Comparison of ENCODE assay signal across 20 cellular contexts in genomic region chr16:88068476-88069396, GRCh38.
DNase-seq lines count a peak whose midpoint lies in the region; ATAC-seq and TF ChIP-seq lines count a peak whose summit lies in the region.
"Had no signal": no experiment of that assay in that cellular context is flagged by ENCODE, and none has a peak within 500 bp of the region (broad histone marks: within the 10 kb centered on the region; RNA-seq: fewer than 3 reads in every experiment).

No MANE protein-coding gene starts in this region.

- ATAC-seq in right cardiac atrium (no peak), GM18498 (IDR thresholded peaks at IDR 0.05; ENCODE audit: unreplicated experiment) (no peak)
- ATAC-seq in stimulated activated naive B cell treated with anti-CD40 and anti-IgM and Interleukin-4, amounts not matched to agents 10 μg/mL and 1 μg/mL and 100 μg/mL, for 72 hours (replicated peaks), result no peak
- ATAC-seq: activated CD8-positive, alpha-beta T cell treated with anti-CD3 and anti-CD28 coated beads, Interleukin-2, amount 10 ng/mL, durations not matched to agents 7 days and 5 days had no signal

- no peaks in the 10 kb centered on the region for H4K20me1 ChIP-seq in SU-DHL-6 (ENCODE audit: low read depth, low read length)

- H3K9me2 ChIP-seq in SU-DHL-6 (replicated peaks; ENCODE audit: insufficient read depth, low read length), result no peaks in the 10 kb centered on the region

- intact Hi-C loops in right cardiac atrium (cut with DNase I), result no loop called here

- H3K4me2 ChIP-seq in SU-DHL-6 (ENCODE audit: low read depth, low read length, poor library complexity, severe bottlenecking), result peak overlapping the region; percentile 36
- H3K4me2 ChIP-seq: A549, KMS-11 had no signal

- DNase-seq in right cardiac atrium, result peak; percentile 7 to 50 (median 15)
- DNase-seq in right atrium auricular region (ENCODE audit: low spot score), result no peak
- no peak for DNase-seq in kidney epithelial cell (ENCODE audit: low read depth)
- no peak for DNase-seq in stimulated activated naive B cell treated with anti-CD40 and anti-IgM and Interleukin-4, amounts not matched to agents 10 μg/mL and 1 μg/mL and 100 μg/mL, for 72 hours
- no peak for DNase-seq in ureter (ENCODE audit: low spot score)
- DNase-seq in medulla oblongata (ENCODE audit: extremely low spot score), result no peak
- DNase-seq: activated CD4-positive, CD25-positive, alpha-beta regulatory T cell treated with anti-CD3 and anti-CD28 coated beads, Interleukin-2, amount 50 U/mL, for 72 hours; activated CD8-positive, alpha-beta T cell treated with anti-CD3 and anti-CD28 coated beads, Interleukin-2, amount 10 ng/mL, durations not matched to agents 7 days and 5 days; activated naive CD4-positive, alpha-beta T cell treated with Interleukin-2 at 50 U/mL for 16 hours; activated T-cell treated with anti-CD3 and anti-CD28 coated beads, Interleukin-2, amount 50 U/mL, for 24 hours; left ventricle myocardium inferior; NCI-H187 treated with DMSO at 0.1 percent for 48 hours; stimulated activated CD4-positive, alpha-beta T cell treated with anti-CD3 and anti-CD28 coated beads, Interleukin-12 subunit alpha, Interleukin-12 subunit beta, amount 100 ng/mL, for 4 hours; stimulated activated CD8-positive, alpha-beta memory T cell treated with anti-CD3 and anti-CD28 coated beads, Interleukin-4, amount 100 ng/mL, for 48 hours had no signal

- peak overlapping the region; percentile 99 for H3K27ac Mint-ChIP-seq in stimulated activated naive B cell treated with anti-CD40 and anti-IgM and Interleukin-4, amounts not matched to agents 10 μg/mL and 1 μg/mL and 100 μg/mL, for 72 hours
- H3K27ac Mint-ChIP-seq: activated CD8-positive, alpha-beta T cell treated with anti-CD3 and anti-CD28 coated beads, Interleukin-2, amount 10 ng/mL, durations not matched to agents 7 days and 5 days; activated T-cell treated with anti-CD3 and anti-CD28 coated beads, Interleukin-2, amount 50 U/mL, for 24 hours had no signal

- no peak overlapping the region for H3K27ac ChIP-seq in right cardiac atrium (ENCODE audit: low read length)
- H3K27ac ChIP-seq in right atrium auricular region, result no peak overlapping the region
- H3K27ac ChIP-seq in SU-DHL-6 (ENCODE audit: low read depth, low read length), result peak overlapping the region; percentile 88
- H3K27ac ChIP-seq: A549, KMS-11, left ventricle myocardium inferior, RWPE1, suprapubic skin had no signal

- H3K36me3 ChIP-seq in right atrium auricular region, result peaks cover 42% of the 10 kb centered on the region
- no peaks in the 10 kb centered on the region for H3K36me3 ChIP-seq in SU-DHL-6 (ENCODE audit: low read length)
- H3K36me3 ChIP-seq in kidney epithelial cell (ENCODE audit: control insufficient read depth, insufficient read depth, low read length), result no peaks in the 10 kb centered on the region

- H3K27me3 Mint-ChIP-seq in stimulated activated naive B cell treated with anti-CD40 and anti-IgM and Interleukin-4, amounts not matched to agents 10 μg/mL and 1 μg/mL and 100 μg/mL, for 72 hours, result no peaks in the 10 kb centered on the region
- H3K27me3 Mint-ChIP-seq: activated T-cell treated with anti-CD3 and anti-CD28 coated beads, Interleukin-2, amount 50 U/mL, for 24 hours had no signal

- no peak overlapping the region for H2AFZ ChIP-seq in SU-DHL-6 (ENCODE audit: low read depth, low read length, severe bottlenecking)

- peaks cover 14% of the 10 kb centered on the region for H3F3A ChIP-seq in SU-DHL-6 (ENCODE audit: insufficient read depth)

- H3K9me3 Mint-ChIP-seq in stimulated activated naive B cell treated with anti-CD40 and anti-IgM and Interleukin-4, amounts not matched to agents 10 μg/mL and 1 μg/mL and 100 μg/mL, for 72 hours, result peaks cover 0 to 3% of the 10 kb centered on the region in 2 donors
- H3K9me3 Mint-ChIP-seq: activated T-cell treated with anti-CD3 and anti-CD28 coated beads, Interleukin-2, amount 50 U/mL, for 24 hours had no signal

- H3K4me1 Mint-ChIP-seq in stimulated activated naive B cell treated with anti-CD40 and anti-IgM and Interleukin-4, amounts not matched to agents 10 μg/mL and 1 μg/mL and 100 μg/mL, for 72 hours, result peaks cover 38 to 53% of the 10 kb centered on the region in 2 donors

- no peaks in the 10 kb centered on the region for H3K9me3 ChIP-seq in right cardiac atrium (ENCODE audit: control insufficient read depth, low read length)
- no peaks in the 10 kb centered on the region for H3K9me3 ChIP-seq in right atrium auricular region
- no peaks in the 10 kb centered on the region for H3K9me3 ChIP-seq in SU-DHL-6 (ENCODE audit: insufficient read depth, low read length)
- H3K9me3 ChIP-seq: A549, left ventricle myocardium inferior, suprapubic skin had no signal

- no peak for TF ChIP-seq CTCF in right atrium auricular region (IDR thresholded peaks at IDR 0.05)
- TF ChIP-seq CTCF in SU-DHL-6 (IDR thresholded peaks at IDR 0.05; ENCODE audit: insufficient read depth, low read length, poor library complexity, severe bottlenecking), result no peak
- TF ChIP-seq CTCF in kidney epithelial cell (IDR thresholded peaks at IDR 0.05; ENCODE audit: insufficient read depth, low read length, poor library complexity, severe bottlenecking), result peak; percentile 1

- peak overlapping the region; percentile 9; the same call in 1 of the 2 replicates for H3K9ac ChIP-seq in SU-DHL-6 (ENCODE audit: low read length)
- H3K9ac ChIP-seq: KMS-11 had no signal

- H3K4me3 ChIP-seq in right cardiac atrium (ENCODE audit: low read length) (no peak overlapping the region), right atrium auricular region (no peak overlapping the region), SU-DHL-6 (ENCODE audit: insufficient read depth, low read length, poor library complexity, severe bottlenecking) (no peak overlapping the region), kidney epithelial cell (ENCODE audit: low read depth, low read length) (no peak overlapping the region)
- H3K4me3 ChIP-seq: A549, left ventricle myocardium inferior, suprapubic skin had no signal

- peaks cover 52 to 64% of the 10 kb centered on the region in 2 donors for H3K36me3 Mint-ChIP-seq in stimulated activated naive B cell treated with anti-CD40 and anti-IgM and Interleukin-4, amounts not matched to agents 10 μg/mL and 1 μg/mL and 100 μg/mL, for 72 hours

- H3K27me3 ChIP-seq in right cardiac atrium (ENCODE audit: control insufficient read depth, insufficient read depth), result no peaks in the 10 kb centered on the region
- H3K27me3 ChIP-seq in right atrium auricular region, result no peaks in the 10 kb centered on the region
- no peaks in the 10 kb centered on the region for H3K27me3 ChIP-seq in SU-DHL-6 (ENCODE audit: low read length)
- no peaks in the 10 kb centered on the region for H3K27me3 ChIP-seq in kidney epithelial cell (ENCODE audit: control insufficient read depth, insufficient read depth, low read length)
- H3K27me3 ChIP-seq: suprapubic skin had no signal

- no peaks in the 10 kb centered on the region for H3K4me1 ChIP-seq in right cardiac atrium (ENCODE audit: control insufficient read depth, insufficient read depth, low read length)
- peaks cover 0 to 4% of the 10 kb centered on the region in 2 donors for H3K4me1 ChIP-seq in right atrium auricular region
- H3K4me1 ChIP-seq: A549 had no signal

- 80% methylated on average over 27 of the region's 27 CpGs for WGBS in right cardiac atrium

- H3K4me3 Mint-ChIP-seq in stimulated activated naive B cell treated with anti-CD40 and anti-IgM and Interleukin-4, amounts not matched to agents 10 μg/mL and 1 μg/mL and 100 μg/mL, for 72 hours, result peak overlapping the region; percentile 66 to 75
- H3K4me3 Mint-ChIP-seq: activated CD8-positive, alpha-beta T cell treated with anti-CD3 and anti-CD28 coated beads, Interleukin-2, amount 10 ng/mL, durations not matched to agents 7 days and 5 days; activated T-cell treated with anti-CD3 and anti-CD28 coated beads, Interleukin-2, amount 50 U/mL, for 24 hours had no signal

- no peaks in the 10 kb centered on the region for H3K79me2 ChIP-seq in SU-DHL-6 (ENCODE audit: insufficient read depth, low read length)

Comparison
In these comparisons a context has a peak if more than half of its experiments do, and no peak if none do; other contexts are left out.
1. DNase-seq: peak in right cardiac atrium (3 of 3); none in right atrium auricular region (single experiment), kidney epithelial cell (single experiment), stimulated activated naive B cell treated with anti-CD40 and anti-IgM and Interleukin-4, amounts not matched to agents 10 μg/mL and 1 μg/mL and 100 μg/mL, for 72 hours (single experiment), ureter (single experiment) and medulla oblongata (single experiment).